In the genomic region with DNA sequence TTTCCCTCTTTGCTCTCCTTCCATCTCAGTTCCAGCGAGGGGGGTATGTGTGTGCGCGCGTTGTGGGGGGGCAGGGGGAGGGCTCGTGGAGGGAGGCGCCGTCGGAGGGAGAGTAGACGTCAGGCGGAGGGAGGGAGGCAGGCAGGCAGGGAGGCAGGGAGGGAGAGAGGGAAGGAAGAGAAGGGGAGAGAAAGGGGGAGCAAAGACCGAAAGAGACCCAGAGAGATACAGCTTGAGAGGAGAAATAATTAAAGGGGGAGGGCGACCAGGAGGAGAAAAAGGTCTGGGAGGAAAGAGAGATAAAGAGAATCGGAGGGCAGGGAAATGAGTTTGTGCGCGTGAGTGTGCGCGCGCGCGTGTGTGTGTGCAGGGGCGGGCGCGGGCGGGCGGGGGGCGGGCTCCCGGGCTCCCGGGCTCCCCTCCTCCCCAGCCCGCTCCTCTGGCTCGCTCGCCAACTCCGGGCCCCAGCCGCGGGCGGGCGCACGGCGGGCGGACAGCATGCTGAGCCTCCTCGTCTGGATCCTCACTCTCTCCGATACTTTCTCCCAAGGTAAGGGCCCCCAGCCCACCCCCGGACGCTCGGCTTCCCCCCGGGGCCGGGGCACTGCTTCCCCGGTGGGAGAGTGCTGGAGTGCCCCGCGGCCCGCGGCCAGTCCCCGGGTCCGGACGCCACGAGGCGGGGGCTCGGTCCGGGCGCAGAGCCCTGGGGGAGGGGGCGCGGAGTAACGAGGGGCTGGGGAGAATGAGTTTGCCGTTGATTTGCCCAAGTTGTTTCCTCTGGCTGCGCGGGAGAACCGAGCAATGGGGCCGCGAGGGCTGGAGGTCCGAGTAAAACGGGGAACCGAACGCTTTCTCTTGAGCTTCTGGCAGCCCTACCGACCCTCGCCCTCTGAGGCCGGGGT, we compare ENCODE assay signal across 8 cellular contexts. TPM values are rescaled to one million over a fixed set of nuclear protein-coding genes. Genes with fewer than 3 reads are reported as not detected.
DNase-seq lines count a peak whose midpoint lies in the region; ATAC-seq lines count a peak whose summit lies in the region.

TSS of gene KIRREL1 (plus strand) at position 467 of the 902 bp plus-strand sequence. CDS start at position 499, 32 bp downstream.

- peak within 1 kb of the TSS; percentile 82 for H4K8ac ChIP-seq in trophoblast cell (ENCODE audit: low read depth, low read length)

- peak within 1 kb of the TSS; percentile 92 for H2AK5ac ChIP-seq in trophoblast cell (ENCODE audit: low read length)

- H3K9me3 Mint-ChIP-seq in CD4-positive, alpha-beta memory T cell, result no peaks in the 10 kb centered on the region
- H3K9me3 Mint-ChIP-seq in activated naive CD8-positive, alpha-beta T cell treated with anti-CD3 and anti-CD28 coated beads, Interleukin-2, amount 10 ng/mL, durations not matched to agents 7 days and 5 days, result no peaks in the 10 kb centered on the region

- peaks cover 0 to 18% (median 6%) of the 10 kb centered on the region in 4 donors for H3K4me1 Mint-ChIP-seq in CD4-positive, alpha-beta memory T cell
- peaks cover 8% of the 10 kb centered on the region for H3K4me1 Mint-ChIP-seq in activated naive CD8-positive, alpha-beta T cell treated with anti-CD3 and anti-CD28 coated beads, Interleukin-2, amount 10 ng/mL, durations not matched to agents 7 days and 5 days

- peak within 1 kb of the TSS; percentile 98 for H3K18ac ChIP-seq in trophoblast cell (ENCODE audit: low read length)

- no peaks in the 10 kb centered on the region for H3K4me1 ChIP-seq in CD4-positive, alpha-beta memory T cell (ENCODE audit: insufficient read depth, low read length)
- H3K4me1 ChIP-seq in trophoblast cell (ENCODE audit: control insufficient read depth in 1 of 2, insufficient read depth in 2 of 2, low read length in 2 of 2), result peaks cover 12 to 23% of the 10 kb centered on the region in 2 experiments

- peak within 1 kb of the TSS; percentile 98 for H3K4ac ChIP-seq in trophoblast cell (ENCODE audit: low read depth, low read length)

- H3K9me3 ChIP-seq in CD4-positive, alpha-beta memory T cell (ENCODE audit: control insufficient read depth in 1 of 2, low read length in 2 of 2), result no peaks in the 10 kb centered on the region
- peaks cover 2% of the 10 kb centered on the region for H3K9me3 ChIP-seq in trophoblast cell (ENCODE audit: insufficient read depth, low read depth, low read length)

- H4K91ac ChIP-seq in trophoblast cell (ENCODE audit: low read depth, low read length), result peak within 1 kb of the TSS; percentile 96

- H3K36me3 Mint-ChIP-seq in CD4-positive, alpha-beta memory T cell, result no peaks in the 10 kb centered on the region
- no peaks in the 10 kb centered on the region for H3K36me3 Mint-ChIP-seq in activated naive CD8-positive, alpha-beta T cell treated with anti-CD3 and anti-CD28 coated beads, Interleukin-2, amount 10 ng/mL, durations not matched to agents 7 days and 5 days

- peak within 1 kb of the TSS; percentile 88 for H2BK12ac ChIP-seq in trophoblast cell (ENCODE audit: low read length)

- H3K79me1 ChIP-seq in trophoblast cell (ENCODE audit: low read length), result peaks cover 19% of the 10 kb centered on the region

- H4K12ac ChIP-seq in trophoblast cell (ENCODE audit: low read depth, low read length), result peak within 1 kb of the TSS; percentile 92

- H3K4me2 ChIP-seq in trophoblast cell (ENCODE audit: low read length), result peak within 1 kb of the TSS; percentile 76

- no peak for DNase-seq in CD4-positive, alpha-beta memory T cell
- DNase-seq in Jurkat, Clone E6-1 (ENCODE audit: low read depth, low spot score), result peak; percentile 46
- DNase-seq in activated naive CD8-positive, alpha-beta T cell treated with anti-CD3 and anti-CD28 coated beads, Interleukin-2, amount 10 ng/mL, durations not matched to agents 7 days and 5 days, result no peak
- DNase-seq in left cardiac atrium, result peak; percentile 74
- no peak for DNase-seq in trophoblast cell
- DNase-seq in KG1 (lab: John Stamatoyannopoulos, UW), result no peak

- H2BK5ac ChIP-seq in trophoblast cell (ENCODE audit: low read depth, low read length, poor library complexity), result peak within 1 kb of the TSS; percentile 93

- H2BK120ac ChIP-seq in trophoblast cell (ENCODE audit: insufficient read depth, low read length, poor library complexity), result peak within 1 kb of the TSS; percentile 92

- no CpG with 5 or more reads among the region's 75 CpGs for WGBS in trophoblast cell (ENCODE audit: extremely low coverage, insufficient coverage, insufficient read length)

- H3K27ac Mint-ChIP-seq in CD4-positive, alpha-beta memory T cell, result peak within 1 kb of the TSS in 1 of 7 donors; percentile 1
- no peak within 1 kb of the TSS for H3K27ac Mint-ChIP-seq in activated naive CD8-positive, alpha-beta T cell treated with anti-CD3 and anti-CD28 coated beads, Interleukin-2, amount 10 ng/mL, durations not matched to agents 7 days and 5 days

- intact Hi-C loops in CD4-positive, alpha-beta memory T cell (cut with micrococcal nuclease), result loop anchor here (2.0 kb wide), 1 partner anchor 1095 kb away; no protein-coding TSS in a partner anchor
- intact Hi-C loops in left cardiac atrium (cut with DNase I), result loop anchor here (2.0 to 5.0 kb wide), 3 partner anchors 44 to 121 kb away; no protein-coding TSS in a partner anchor

- no peaks in the 10 kb centered on the region for H3K36me3 ChIP-seq in CD4-positive, alpha-beta memory T cell (ENCODE audit: insufficient read depth, low read length)
- peaks cover 0 to 6% of the 10 kb centered on the region in 2 experiments for H3K36me3 ChIP-seq in trophoblast cell (ENCODE audit: control insufficient read depth in 1 of 2, insufficient read depth in 2 of 2, low read length in 2 of 2)

- peak within 1 kb of the TSS in 7 of 8 donors; percentile 26 to 80 (median 61) for H3K4me3 Mint-ChIP-seq in CD4-positive, alpha-beta memory T cell
- peak within 1 kb of the TSS; percentile 65 for H3K4me3 Mint-ChIP-seq in activated naive CD8-positive, alpha-beta T cell treated with anti-CD3 and anti-CD28 coated beads, Interleukin-2, amount 10 ng/mL, durations not matched to agents 7 days and 5 days

- CTCF ChIA-PET in CD4-positive, alpha-beta memory T cell (lab: Charles Lee; ENCODE audit: partially characterized antibody), result interaction anchor here (3.1 kb wide), 1 partner anchor 130 kb away, joined by 39 read pairs; no protein-coding TSS in a partner anchor

- peaks cover 22 to 27% of the 10 kb centered on the region in 2 donors for H3K27me3 Mint-ChIP-seq in CD4-positive, alpha-beta memory T cell
- peaks cover 48% of the 10 kb centered on the region for H3K27me3 Mint-ChIP-seq in activated naive CD8-positive, alpha-beta T cell treated with anti-CD3 and anti-CD28 coated beads, Interleukin-2, amount 10 ng/mL, durations not matched to agents 7 days and 5 days

- peak within 1 kb of the TSS; percentile 97 for H3K14ac ChIP-seq in trophoblast cell (ENCODE audit: low read length)

- H3K9ac ChIP-seq in trophoblast cell (ENCODE audit: low read length), result peak within 1 kb of the TSS; percentile 70

- H3K4me3 ChIP-seq in CD4-positive, alpha-beta memory T cell (ENCODE audit: low read length in 2 of 2), result no peak within 1 kb of the TSS
- peak within 1 kb of the TSS; percentile 90 for H3K4me3 ChIP-seq in Jurkat, Clone E6-1 (ENCODE audit: low read length)
- peak within 1 kb of the TSS; percentile 94 for H3K4me3 ChIP-seq in trophoblast cell (ENCODE audit: low read depth, low read length)

- peaks cover 10% of the 10 kb centered on the region for H3K27me3 ChIP-seq in CD4-positive, alpha-beta memory T cell (ENCODE audit: insufficient read depth, low read length)
- H3K27me3 ChIP-seq in trophoblast cell (ENCODE audit: insufficient read depth, low read length), result no peaks in the 10 kb centered on the region

- POLR2A ChIA-PET in CD4-positive, alpha-beta memory T cell (lab: Charles Lee; ENCODE audit: partially characterized antibody), result no interaction called here
- POLR2A ChIA-PET in activated naive CD8-positive, alpha-beta T cell treated with anti-CD3 and anti-CD28 coated beads, Interleukin-2, amount 10 ng/mL, durations not matched to agents 7 days and 5 days (lab: Charles Lee), result interaction anchor here (0.6 kb wide), 1 partner anchor 1823 kb away, joined by 3 read pairs; no protein-coding TSS in a partner anchor

- H3K79me2 ChIP-seq in trophoblast cell (ENCODE audit: control insufficient read depth, insufficient read depth, low read length, poor library complexity), result peaks cover 23% of the 10 kb centered on the region

- no peak within 1 kb of the TSS for H3K27ac ChIP-seq in CD4-positive, alpha-beta memory T cell (ENCODE audit: low read depth, low read length)
- peak within 1 kb of the TSS; percentile 66 for H3K27ac ChIP-seq in trophoblast cell (ENCODE audit: low read depth, low read length)

- peak; percentile 30 for ATAC-seq in activated naive CD8-positive, alpha-beta T cell treated with anti-CD3 and anti-CD28 coated beads, Interleukin-2, amount 10 ng/mL, durations not matched to agents 7 days and 5 days (ENCODE audit: low read depth)
- ATAC-seq in left cardiac atrium (peak; percentile 70 to 86), GM21619 (IDR thresholded peaks at IDR 0.05; ENCODE audit: unreplicated experiment) (no peak)
- ATAC-seq in activated CD4-positive, CD25-positive, alpha-beta regulatory T cell treated with anti-CD3 and anti-CD28 coated beads, Interleukin-2, amount 50 U/mL, for 24 hours, result no peak

- H2AFZ ChIP-seq in trophoblast cell (ENCODE audit: insufficient read depth, low read length, poor library complexity), result peak within 1 kb of the TSS; percentile 57

- H3K23ac ChIP-seq in trophoblast cell (ENCODE audit: low read length), result no peak within 1 kb of the TSS

RNA-seq across cellular contexts. Expression of gene KIRREL1, which starts in this region (rescaled TPM):
- total RNA-seq in CD4-positive, alpha-beta memory T cell, result not detected
- not detected for polyA plus RNA-seq in CD4-positive, alpha-beta memory T cell
- polyA plus RNA-seq in Jurkat, Clone E6-1 (2012; ENCODE audit: insufficient read depth, insufficient read length), result 11.9 TPM
- not detected for total RNA-seq in activated naive CD8-positive, alpha-beta T cell treated with anti-CD3 and anti-CD28 coated beads, Interleukin-2, amount 10 ng/mL, durations not matched to agents 7 days and 5 days
- total RNA-seq in left cardiac atrium, result 10 to 100 TPM; 19.7 to 21.2 TPM
- polyA plus RNA-seq in trophoblast cell (2013), result 42.1 and 42.5 TPM in 2 replicates

Comparison
In these comparisons a context has a peak if more than half of its experiments do, and no peak if none do; other contexts are left out.
1. RNA of gene KIRREL1 (total RNA-seq): 19.7 to 21.2 TPM in left cardiac atrium; not detected in CD4-positive, alpha-beta memory T cell and not detected in activated naive CD8-positive, alpha-beta T cell treated with anti-CD3 and anti-CD28 coated beads, Interleukin-2, amount 10 ng/mL, durations not matched to agents 7 days and 5 days; every median in the first group is over 10 times any median in the second.
2. Peak in ATAC-seq in activated naive CD8-positive, alpha-beta T cell treated with anti-CD3 and anti-CD28 coated beads, Interleukin-2, amount 10 ng/mL, durations not matched to agents 7 days and 5 days; RNA of the gene not detected or under 1 TPM.
3. DNase-seq: peak in Jurkat, Clone E6-1 (single experiment) and left cardiac atrium (single experiment); none in CD4-positive, alpha-beta memory T cell (0 of 5), activated naive CD8-positive, alpha-beta T cell treated with anti-CD3 and anti-CD28 coated beads, Interleukin-2, amount 10 ng/mL, durations not matched to agents 7 days and 5 days (single experiment), trophoblast cell (0 of 2) and KG1 (single experiment).
4. H3K4me3 ChIP-seq: peak in Jurkat, Clone E6-1 (single experiment) and trophoblast cell (single experiment); none in CD4-positive, alpha-beta memory T cell (0 of 2).
5. ATAC-seq: peak in left cardiac atrium (2 of 2); none in activated CD4-positive, CD25-positive, alpha-beta regulatory T cell treated with anti-CD3 and anti-CD28 coated beads, Interleukin-2, amount 50 U/mL, for 24 hours (0 of 2) and GM21619 (single experiment).